11 cellular contexts compared by ENCODE assay signal in the genomic region with DNA sequence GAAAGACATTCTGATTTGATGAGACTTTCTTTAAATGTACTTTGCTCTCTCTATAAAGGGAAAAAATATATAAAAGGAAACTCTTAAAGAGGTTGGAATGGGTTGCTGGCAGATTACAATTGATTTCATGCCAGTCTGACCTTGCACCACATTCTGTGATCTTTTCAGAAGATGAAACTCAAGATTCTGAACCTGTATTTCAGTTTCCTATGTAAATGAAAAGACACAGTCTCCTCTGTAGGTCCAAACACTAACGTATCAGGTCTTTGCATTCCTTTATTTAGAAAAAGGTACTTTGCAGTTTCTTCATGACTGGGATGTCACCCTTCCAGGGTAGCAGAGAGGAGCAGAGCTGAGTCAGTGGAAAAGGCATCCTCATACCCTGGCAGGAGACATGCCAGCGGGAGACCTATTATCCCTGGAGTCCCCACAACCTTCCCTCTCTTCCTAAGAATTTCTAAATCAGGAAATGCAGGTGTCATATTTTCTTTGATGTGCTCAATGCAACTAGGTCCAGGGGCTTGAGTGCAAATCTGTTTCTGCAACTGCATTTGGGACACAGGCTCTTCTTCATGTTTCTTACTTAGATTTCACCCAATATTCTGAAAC.
DNase-seq lines count a peak whose midpoint lies in the region; ATAC-seq, FAIRE-seq and TF ChIP-seq lines count a peak whose summit lies in the region.
"Had no signal": no experiment of that assay in that cellular context is flagged by ENCODE, and none has a peak within 500 bp of the region (broad histone marks: within the 10 kb centered on the region; RNA-seq: fewer than 3 reads in every experiment).

No MANE protein-coding gene starts in this region.

- H3K27me3 ChIP-seq in lower lobe of right lung (ENCODE audit: low read depth) (no peaks in the 10 kb centered on the region), heart left ventricle (no peaks in the 10 kb centered on the region)
- H3K27me3 ChIP-seq: esophagus muscularis mucosa had no signal

- peak; percentile 35 for ATAC-seq in GM21619 (IDR thresholded peaks at IDR 0.05; ENCODE audit: unreplicated experiment)
- ATAC-seq in lower lobe of right lung, result no peak
- no peak for ATAC-seq in heart left ventricle

- H3K4me1 ChIP-seq in lower lobe of right lung (no peaks in the 10 kb centered on the region), heart left ventricle (peaks cover 0 to 20% (median 4%) of the 10 kb centered on the region in 12 donors)

- WGBS in heart left ventricle, 4 donors, result 60 to 87% (median 84%) methylated on average over 2 of the region's 2 CpGs

- TF ChIP-seq POLR2A in heart left ventricle (IDR thresholded peaks at IDR 0.05), result no peak

- intact Hi-C loops in lower lobe of right lung (cut with DNase I), result no loop called here
- intact Hi-C loops in heart left ventricle (cut with DNase I), result no loop called here

- H3K27ac ChIP-seq in lower lobe of right lung (peak overlapping the region; percentile 37), heart left ventricle (peak overlapping the region in 3 of 12 donors; percentile 6 to 47 (median 18))
- H3K27ac ChIP-seq: esophagus muscularis mucosa had no signal

- no peaks in the 10 kb centered on the region for H3K36me3 ChIP-seq in lower lobe of right lung
- H3K36me3 ChIP-seq in heart left ventricle, result peaks cover 0 to 11% (median 0%) of the 10 kb centered on the region in 9 donors

- H3K9me3 ChIP-seq in lower lobe of right lung (no peaks in the 10 kb centered on the region), heart left ventricle (peaks cover 0 to 4% (median 0%) of the 10 kb centered on the region in 12 donors)
- H3K9me3 ChIP-seq: esophagus muscularis mucosa had no signal

- no peak for TF ChIP-seq CTCF in lower lobe of right lung (IDR thresholded peaks at IDR 0.05)
- no peak for TF ChIP-seq CTCF in heart left ventricle (IDR thresholded peaks at IDR 0.05)

- DNase-seq in GM18507 (ENCODE audit: extremely low spot score, insufficient read length, low read depth) (no peak), M059J (ENCODE audit: low read depth) (peak; percentile 32), lower lobe of right lung (no peak), heart left ventricle (no peak), NCI-H2171 (lab: John Stamatoyannopoulos, UW) (no peak), cortex of kidney (lab: John Stamatoyannopoulos, UW) (no peak)
- no peak for DNase-seq in activated naive CD4-positive, alpha-beta T cell treated with Interleukin-2 at 50 U/mL for 16 hours
- DNase-seq: activated CD4-positive, alpha-beta T cell treated with anti-CD3 and anti-CD28 coated beads, Interleukin-2, amount 10 ng/mL, durations not matched to agents 7 days and 5 days; left cardiac atrium had no signal

- H3K4me3 ChIP-seq in lower lobe of right lung (no peak overlapping the region), heart left ventricle (no peak overlapping the region)
- H3K4me3 ChIP-seq: esophagus muscularis mucosa had no signal

- peak; percentile 70 for FAIRE-seq in GM18507 (lab: Jason Lieb, UNC)
